9 cellular contexts compared by ENCODE assay signal in the genomic region with DNA sequence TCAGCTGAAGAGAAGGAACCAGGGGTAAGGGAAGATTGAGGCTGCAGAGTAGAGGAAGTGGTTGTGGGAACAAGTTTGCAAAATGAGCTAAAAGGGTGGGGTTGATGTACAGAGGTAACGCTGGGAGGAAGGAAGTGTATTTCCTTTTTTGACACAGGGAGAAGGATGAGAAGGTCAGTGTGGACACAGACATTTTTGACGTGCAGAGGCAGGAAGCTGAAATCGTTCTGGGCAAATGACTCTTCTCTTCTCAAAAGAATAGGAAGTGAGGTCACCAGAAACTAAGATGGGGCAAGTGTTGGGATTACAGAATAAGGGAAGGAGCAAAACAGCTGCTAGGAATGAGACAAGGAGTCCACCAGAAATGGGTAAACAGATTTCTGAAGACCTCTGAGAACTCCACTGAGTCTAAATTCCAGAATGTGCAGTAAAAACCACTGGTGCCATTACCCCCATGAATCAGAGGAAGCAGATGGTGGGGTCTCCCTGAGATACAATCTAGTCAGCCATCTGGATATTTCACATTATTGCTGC. TPM values are rescaled to one million over a fixed set of nuclear protein-coding genes. Genes with fewer than 3 reads are reported as not detected.
A peak's percentile ranks its signal among the peaks of the same experiment; 100 is the strongest.
DNase-seq lines count a peak whose midpoint lies in the region.
"Had no signal": no experiment of that assay in that cellular context is flagged by ENCODE, and none has a peak within 500 bp of the region (broad histone marks: within the 10 kb centered on the region; RNA-seq: fewer than 3 reads in every experiment).

No MANE protein-coding gene starts in this region.

- H3K36me3 Mint-ChIP-seq in activated T-helper 1 cell treated with anti-CD3 and anti-CD28 coated beads, Interleukin-12 subunit alpha, Interleukin-12 subunit beta, Interleukin-2, Interleukin-4 antibody, amounts not matched to agents 30 ng/mL and 10 ng/mL and 1 ng/mL, durations not matched to agents 14 hours and 24 hours and 36 hours (ENCODE audit: low read depth): peaks cover 3% of the 10 kb centered on the region

- H3K36me3 ChIP-seq in mesodermal cell (ENCODE audit: control insufficient read depth, insufficient read depth, low read length): no peaks in the 10 kb centered on the region

- peaks cover 8% of the 10 kb centered on the region for H3K9me3 ChIP-seq in mesodermal cell (ENCODE audit: control insufficient read depth, low read length)

- no peaks in the 10 kb centered on the region for H3K27me3 Mint-ChIP-seq in activated T-helper 1 cell treated with anti-CD3 and anti-CD28 coated beads, Interleukin-12 subunit alpha, Interleukin-12 subunit beta, Interleukin-2, Interleukin-4 antibody, amounts not matched to agents 30 ng/mL and 10 ng/mL and 1 ng/mL, durations not matched to agents 14 hours and 24 hours and 36 hours (ENCODE audit: insufficient read depth)

- no peaks in the 10 kb centered on the region for H3K9me3 Mint-ChIP-seq in activated T-helper 1 cell treated with anti-CD3 and anti-CD28 coated beads, Interleukin-12 subunit alpha, Interleukin-12 subunit beta, Interleukin-2, Interleukin-4 antibody, amounts not matched to agents 30 ng/mL and 10 ng/mL and 1 ng/mL, durations not matched to agents 14 hours and 24 hours and 36 hours

- no peak overlapping the region for H3K27ac Mint-ChIP-seq in activated T-helper 1 cell treated with anti-CD3 and anti-CD28 coated beads, Interleukin-12 subunit alpha, Interleukin-12 subunit beta, Interleukin-2, Interleukin-4 antibody, amounts not matched to agents 30 ng/mL and 10 ng/mL and 1 ng/mL, durations not matched to agents 14 hours and 24 hours and 36 hours

- 84 to 100% methylated on average over 2 to 3 of the region's 3 CpGs for WGBS in mesodermal cell (ENCODE audit: insufficient coverage in 2 of 2), 2 experiments

- no peak overlapping the region for H3K4me3 Mint-ChIP-seq in activated T-helper 1 cell treated with anti-CD3 and anti-CD28 coated beads, Interleukin-12 subunit alpha, Interleukin-12 subunit beta, Interleukin-2, Interleukin-4 antibody, amounts not matched to agents 30 ng/mL and 10 ng/mL and 1 ng/mL, durations not matched to agents 14 hours and 24 hours and 36 hours

- DNase-seq in ELR (ENCODE audit: low read depth) (peak; percentile 90), HS-5 (ENCODE audit: low read depth) (peak; percentile 28), superior temporal gyrus (ENCODE audit: extremely low spot score) (no peak), SHP77 (lab: John Stamatoyannopoulos, UW) (no peak), posterior vena cava (ENCODE audit: low spot score) (no peak), AG08396 (ENCODE audit: low spot score) (no peak)
- DNase-seq in activated T-helper 1 cell treated with anti-CD3 and anti-CD28 coated beads, Interleukin-12 subunit alpha, Interleukin-12 subunit beta, Interleukin-2, Interleukin-4 antibody, amounts not matched to agents 30 ng/mL and 10 ng/mL and 1 ng/mL, durations not matched to agents 14 hours and 24 hours and 36 hours (ENCODE audit: low spot score): peak; percentile 61

- intact Hi-C loops in activated T-helper 1 cell treated with anti-CD3 and anti-CD28 coated beads, Interleukin-12 subunit alpha, Interleukin-12 subunit beta, Interleukin-2, Interleukin-4 antibody, amounts not matched to agents 30 ng/mL and 10 ng/mL and 1 ng/mL, durations not matched to agents 14 hours and 24 hours and 36 hours (cut with micrococcal nuclease): loop anchor here (1.0 to 2.0 kb wide), 2 partner anchors 21 to 76 kb away; a partner anchor contains a TSS
- intact Hi-C loops in posterior vena cava (cut with DNase I): no loop called here

- no peak overlapping the region for H3K4me3 ChIP-seq in mesodermal cell (ENCODE audit: extremely low read depth, insufficient read depth, low read length, poor library complexity, severe bottlenecking)

- H3K4me1 ChIP-seq in mesodermal cell (ENCODE audit: control insufficient read depth, insufficient read depth, low read length, poor library complexity, severe bottlenecking): peaks cover 26% of the 10 kb centered on the region

- H3K4me1 Mint-ChIP-seq in activated T-helper 1 cell treated with anti-CD3 and anti-CD28 coated beads, Interleukin-12 subunit alpha, Interleukin-12 subunit beta, Interleukin-2, Interleukin-4 antibody, amounts not matched to agents 30 ng/mL and 10 ng/mL and 1 ng/mL, durations not matched to agents 14 hours and 24 hours and 36 hours (ENCODE audit: low read depth): peaks cover 11% of the 10 kb centered on the region

- H3K27ac ChIP-seq in mesodermal cell (ENCODE audit: low read depth, low read length, severe bottlenecking): peak overlapping the region; percentile 54
- H3K27ac ChIP-seq: KMS-11 had no signal

RNA-seq across cellular contexts. Expression of a gene that starts 20.0 kb away (rescaled TPM):
- 54.8 and 55.9 TPM in 2 replicates for total RNA-seq in activated T-helper 1 cell treated with anti-CD3 and anti-CD28 coated beads, Interleukin-12 subunit alpha, Interleukin-12 subunit beta, Interleukin-2, Interleukin-4 antibody, amounts not matched to agents 30 ng/mL and 10 ng/mL and 1 ng/mL, durations not matched to agents 14 hours and 24 hours and 36 hours
- polyA plus RNA-seq in mesodermal cell (2013, experiment 1 of 2): 33.2 TPM
- polyA plus RNA-seq in mesodermal cell (2013, experiment 2 of 2): 32.9 TPM
- total RNA-seq in posterior vena cava: 10 to 100 TPM; 60.6 to 72.6 TPM

RNA-seq across cellular contexts. Expression of a gene that starts 58.8 kb away (rescaled TPM):
- not detected in 2 replicates for total RNA-seq in activated T-helper 1 cell treated with anti-CD3 and anti-CD28 coated beads, Interleukin-12 subunit alpha, Interleukin-12 subunit beta, Interleukin-2, Interleukin-4 antibody, amounts not matched to agents 30 ng/mL and 10 ng/mL and 1 ng/mL, durations not matched to agents 14 hours and 24 hours and 36 hours
- 3.9 TPM for polyA plus RNA-seq in mesodermal cell (2013, experiment 1 of 2)
- polyA plus RNA-seq in mesodermal cell (2013, experiment 2 of 2): 2.5 TPM
- not detected for total RNA-seq in posterior vena cava

Comparison
In these comparisons a context has a peak if more than half of its experiments do, and no peak if none do; other contexts are left out.
1. DNase-seq: peak in ELR (single experiment), HS-5 (single experiment) and activated T-helper 1 cell treated with anti-CD3 and anti-CD28 coated beads, Interleukin-12 subunit alpha, Interleukin-12 subunit beta, Interleukin-2, Interleukin-4 antibody, amounts not matched to agents 30 ng/mL and 10 ng/mL and 1 ng/mL, durations not matched to agents 14 hours and 24 hours and 36 hours (single experiment); none in superior temporal gyrus (single experiment), SHP77 (0 of 2), posterior vena cava (single experiment) and AG08396 (single experiment).